In genomic region chrX:139020793-139021192, GRCh38 we compare ENCODE assay signal across 22 cellular contexts.
DNase-seq lines count a peak whose midpoint lies in the region; TF ChIP-seq lines count a peak whose summit lies in the region.
"Had no signal": no experiment of that assay in that cellular context is flagged by ENCODE, and none has a peak within 500 bp of the region (broad histone marks: within the 10 kb centered on the region; RNA-seq: fewer than 3 reads in every experiment).

No MANE protein-coding gene starts in this region.

- CTCF ChIA-PET in MCF 10A (lab: Yijun Ruan, JAX), result no interaction called here

- intact Hi-C loops in MCF 10A (cut with micrococcal nuclease), result no loop called here
- intact Hi-C loops in breast epithelium (cut with DNase I; ENCODE audit: low total_unique reads), result no loop called here
- intact Hi-C loops in stomach (cut with DNase I; ENCODE audit: low total_unique reads), result no loop called here

- DNase-seq in MCF 10A (ENCODE audit: unreplicated experiment) (peak; percentile 5), breast epithelium (ENCODE audit: low spot score in 2 of 2) (no peak), NOMO-1 treated with DMSO at 0.1 percent for 48 hours (lab: John Stamatoyannopoulos, UW; ENCODE audit: unreplicated experiment) (peak; percentile 87), SK-N-MC (ENCODE audit: low read depth, low spot score) (no peak), EL (no peak), NCI-H526 (lab: John Stamatoyannopoulos, UW) (no peak), stomach (no peak), NCI-H1930 (lab: John Stamatoyannopoulos, UW) (no peak)
- DNase-seq: 8988T; CD4-positive, CD25-positive, alpha-beta regulatory T cell; DMS 273 treated with DMSO at 0.1 percent for 48 hours; DMS79 treated with DMSO at 0.1 percent for 48 hours; H7; KG1; NCI-H1417; NCI-H1694 treated with DMSO at 0.1 percent for 48 hours; NCI-H2107; NK-92 treated with Interleukin-12 subunit alpha and Interleukin-12 subunit beta, amount 100 ng/mL, for 24 hours; PC-9; RPMI8226; SHP77; T-helper 1 cell had no signal

- no peaks in the 10 kb centered on the region for H3K27me3 Mint-ChIP-seq in MCF 10A (ENCODE audit: insufficient read depth, unreplicated experiment)
- H3K27me3 Mint-ChIP-seq: CD4-positive, CD25-positive, alpha-beta regulatory T cell had no signal

- H3K4me1 Mint-ChIP-seq in MCF 10A (ENCODE audit: insufficient read depth, unreplicated experiment), result no peaks in the 10 kb centered on the region
- H3K4me1 Mint-ChIP-seq: CD4-positive, CD25-positive, alpha-beta regulatory T cell had no signal

- H3K27ac ChIP-seq in breast epithelium (no peak overlapping the region), SK-N-MC (peak overlapping the region; percentile 81), stomach (no peak overlapping the region)
- H3K27ac ChIP-seq: PC-9 had no signal

- H3K27me3 ChIP-seq in breast epithelium (no peaks in the 10 kb centered on the region), stomach (no peaks in the 10 kb centered on the region)

- H3K4me3 ChIP-seq in breast epithelium (no peak overlapping the region), SK-N-MC (peak overlapping the region; percentile 21; the same call in 1 of the 2 replicates), stomach (no peak overlapping the region)
- H3K4me3 ChIP-seq: PC-9 had no signal

- no peak overlapping the region for H3K4me3 Mint-ChIP-seq in MCF 10A (ENCODE audit: unreplicated experiment)
- H3K4me3 Mint-ChIP-seq: CD4-positive, CD25-positive, alpha-beta regulatory T cell had no signal

- POLR2A ChIA-PET in MCF 10A (lab: Yijun Ruan, JAX), result no interaction called here

- no peak for TF ChIP-seq CTCF in MCF 10A (IDR thresholded peaks at IDR 0.05; ENCODE audit: unreplicated experiment)
- TF ChIP-seq CTCF in breast epithelium (IDR thresholded peaks at IDR 0.05), result no peak
- no peak for TF ChIP-seq CTCF in stomach (IDR thresholded peaks at IDR 0.05)

- H3K9ac ChIP-seq in SK-N-MC (ENCODE audit: insufficient read length), result peak overlapping the region; percentile 38

- H3K4me1 ChIP-seq in breast epithelium (no peaks in the 10 kb centered on the region), stomach (no peaks in the 10 kb centered on the region)

- H3K9me3 ChIP-seq in breast epithelium, result peaks cover 0 to 9% of the 10 kb centered on the region in 2 donors
- no peaks in the 10 kb centered on the region for H3K9me3 ChIP-seq in SK-N-MC (ENCODE audit: low read depth, low read length)
- peaks cover 0 to 9% (median 2%) of the 10 kb centered on the region in 4 donors for H3K9me3 ChIP-seq in stomach

- peaks cover 24% of the 10 kb centered on the region for H3K9me3 Mint-ChIP-seq in MCF 10A (ENCODE audit: unreplicated experiment)

- H3K36me3 ChIP-seq in breast epithelium (no peaks in the 10 kb centered on the region), SK-N-MC (ENCODE audit: insufficient read depth, low read length) (no peaks in the 10 kb centered on the region), stomach (no peaks in the 10 kb centered on the region)

- no peak overlapping the region for H3K27ac Mint-ChIP-seq in MCF 10A (ENCODE audit: low read depth, unreplicated experiment)
- H3K27ac Mint-ChIP-seq: CD4-positive, CD25-positive, alpha-beta regulatory T cell had no signal

- TF ChIP-seq POLR2A in breast epithelium (IDR thresholded peaks at IDR 0.05) (no peak), stomach (IDR thresholded peaks at IDR 0.05) (no peak)

- H3K36me3 Mint-ChIP-seq in MCF 10A (ENCODE audit: insufficient read depth, unreplicated experiment), result no peaks in the 10 kb centered on the region
- H3K36me3 Mint-ChIP-seq: CD4-positive, CD25-positive, alpha-beta regulatory T cell had no signal

- no peak for TF ChIP-seq EP300 in stomach (IDR thresholded peaks at IDR 0.05)

- WGBS in stomach, 5 donors, result 64 to 86% (median 66%) methylated on average over 3 of the region's 3 CpGs

- BruUV-seq in MCF 10A (replicated peaks; lab: Mats Ljungman, UMichigan), result no TSS peak

Comparison
In these comparisons a context has a peak if more than half of its experiments do, and no peak if none do; other contexts are left out.
1. DNase-seq: peak in MCF 10A (single experiment) and NOMO-1 treated with DMSO at 0.1 percent for 48 hours (single experiment); none in breast epithelium (0 of 2), SK-N-MC (single experiment), EL (single experiment), NCI-H526 (0 of 2), stomach (single experiment) and NCI-H1930 (0 of 2).